In genomic region chr20:63534427-63534830, GRCh38 we compare ENCODE assay signal across 20 cellular contexts. TPM values are rescaled to one million over a fixed set of nuclear protein-coding genes. Genes with fewer than 3 reads are reported as not detected.
A peak's percentile ranks its signal among the peaks of the same experiment; 100 is the strongest.
DNase-seq lines count a peak whose midpoint lies in the region; ATAC-seq and TF ChIP-seq lines count a peak whose summit lies in the region.
"Had no signal": no experiment of that assay in that cellular context is flagged by ENCODE, and none has a peak within 500 bp of the region (broad histone marks: within the 10 kb centered on the region; RNA-seq: fewer than 3 reads in every experiment).

No MANE protein-coding gene starts in this region.

- H3K9me3 Mint-ChIP-seq in activated CD4-positive, alpha-beta T cell treated with anti-CD3 and anti-CD28 coated beads, Interleukin-2, amount 10 ng/mL, durations not matched to agents 7 days and 5 days = no peaks in the 10 kb centered on the region
- H3K9me3 Mint-ChIP-seq in activated B cell treated with CpG ODN at 0.5 μM for 24 hours = no peaks in the 10 kb centered on the region
- H3K9me3 Mint-ChIP-seq: CD4-positive, alpha-beta T cell; stimulated activated naive B cell treated with anti-CD40 and anti-IgM and Interleukin-4, amounts not matched to agents 10 μg/mL and 1 μg/mL and 100 μg/mL, for 72 hours; type B pancreatic cell had no signal

- H3K27me3 Mint-ChIP-seq in activated CD4-positive, alpha-beta T cell treated with anti-CD3 and anti-CD28 coated beads, Interleukin-2, amount 10 ng/mL, durations not matched to agents 7 days and 5 days = no peaks in the 10 kb centered on the region
- no peaks in the 10 kb centered on the region for H3K27me3 Mint-ChIP-seq in activated B cell treated with CpG ODN at 0.5 μM for 24 hours
- H3K27me3 Mint-ChIP-seq: CD4-positive, alpha-beta T cell; stimulated activated naive B cell treated with anti-CD40 and anti-IgM and Interleukin-4, amounts not matched to agents 10 μg/mL and 1 μg/mL and 100 μg/mL, for 72 hours; type B pancreatic cell had no signal

- no peaks in the 10 kb centered on the region for H3K36me3 Mint-ChIP-seq in activated CD4-positive, alpha-beta T cell treated with anti-CD3 and anti-CD28 coated beads, Interleukin-2, amount 10 ng/mL, durations not matched to agents 7 days and 5 days (ENCODE audit: low read depth)
- H3K36me3 Mint-ChIP-seq in activated B cell treated with CpG ODN at 0.5 μM for 24 hours (ENCODE audit: low read depth) = no peaks in the 10 kb centered on the region
- H3K36me3 Mint-ChIP-seq: stimulated activated naive B cell treated with anti-CD40 and anti-IgM and Interleukin-4, amounts not matched to agents 10 μg/mL and 1 μg/mL and 100 μg/mL, for 72 hours; type B pancreatic cell had no signal

- TF ChIP-seq POLR2A in esophagus muscularis mucosa (IDR thresholded peaks at IDR 0.05; ENCODE audit: low read depth) = no peak

- peaks cover 14% of the 10 kb centered on the region for H3K27me3 ChIP-seq in rectal smooth muscle tissue (ENCODE audit: control insufficient read depth, insufficient read depth, low read length)
- peaks cover 0 to 84% (median 23%) of the 10 kb centered on the region in 4 donors for H3K27me3 ChIP-seq in esophagus muscularis mucosa
- H3K27me3 ChIP-seq: brain microvascular endothelial cell, ovary had no signal

- intact Hi-C loops in activated B cell treated with CpG ODN at 0.5 μM for 24 hours (cut with micrococcal nuclease) (no loop called here), esophagus muscularis mucosa (cut with DNase I) (loop anchor here (10.0 kb wide), 1 partner anchor 120 kb away; the partner anchor contains the start of genes RTEL1 and STMN3)

- 54% methylated on average over 8 of the region's 12 CpGs for WGBS in esophagus muscularis mucosa

- H3K9me3 ChIP-seq in esophagus muscularis mucosa = no peaks in the 10 kb centered on the region
- H3K9me3 ChIP-seq: ovary had no signal

- DNase-seq in activated CD4-positive, alpha-beta T cell treated with anti-CD3 and anti-CD28 coated beads, Interleukin-2, amount 10 ng/mL, durations not matched to agents 7 days and 5 days = peak; percentile 5
- no peak for DNase-seq in activated CD4-positive, alpha-beta T cell treated with anti-CD3 and anti-CD28 coated beads, Interleukin-2, amount 50 U/mL, for 48 hours
- DNase-seq in activated B cell treated with CpG ODN at 0.5 μM for 24 hours (peak; percentile 15), esophagus muscularis mucosa (ENCODE audit: extremely low spot score) (no peak), activated gamma-delta T cell (lab: John Stamatoyannopoulos, UW) (no peak)
- DNase-seq: activated CD4-positive, CD25-positive, alpha-beta regulatory T cell; activated naive CD4-positive, alpha-beta T cell treated with Interleukin-2 at 50 U/mL for 16 hours; brain microvascular endothelial cell; CD4-positive, alpha-beta T cell; hippocampal formation; KG1; NCI-H1105 treated with DMSO at 0.1 percent for 48 hours; NCI-H2171 had no signal

- H3K27ac Mint-ChIP-seq in activated CD4-positive, alpha-beta T cell treated with anti-CD3 and anti-CD28 coated beads, Interleukin-2, amount 10 ng/mL, durations not matched to agents 7 days and 5 days = no peak overlapping the region
- H3K27ac Mint-ChIP-seq in activated B cell treated with CpG ODN at 0.5 μM for 24 hours = no peak overlapping the region
- H3K27ac Mint-ChIP-seq: CD4-positive, alpha-beta T cell; stimulated activated naive B cell treated with anti-CD40 and anti-IgM and Interleukin-4, amounts not matched to agents 10 μg/mL and 1 μg/mL and 100 μg/mL, for 72 hours; type B pancreatic cell had no signal

- H3K9ac ChIP-seq in rectal smooth muscle tissue (ENCODE audit: low read length) = no peak overlapping the region

- ATAC-seq in activated B cell treated with CpG ODN at 0.5 μM for 24 hours (ENCODE audit: low read depth) = no peak
- ATAC-seq: stimulated activated naive B cell treated with anti-CD40 and anti-IgM and Interleukin-4, amounts not matched to agents 10 μg/mL and 1 μg/mL and 100 μg/mL, for 72 hours had no signal

- H3K4me1 ChIP-seq in rectal smooth muscle tissue (ENCODE audit: control insufficient read depth, insufficient read depth, low read length) = no peaks in the 10 kb centered on the region
- peaks cover 16 to 34% (median 27%) of the 10 kb centered on the region in 4 donors for H3K4me1 ChIP-seq in esophagus muscularis mucosa

- POLR2A ChIA-PET in activated CD4-positive, alpha-beta T cell treated with anti-CD3 and anti-CD28 coated beads, Interleukin-2, amount 10 ng/mL, durations not matched to agents 7 days and 5 days (lab: Charles Lee) = no interaction called here
- POLR2A ChIA-PET in activated B cell treated with CpG ODN at 0.5 μM for 24 hours (lab: Charles Lee) = interaction anchor here (10.6 kb wide), 1 partner anchor 12 kb away, joined by 179 read pairs; the partner anchor contains the start of gene PPDPF

- peaks cover 12% of the 10 kb centered on the region for H3K4me1 Mint-ChIP-seq in activated CD4-positive, alpha-beta T cell treated with anti-CD3 and anti-CD28 coated beads, Interleukin-2, amount 10 ng/mL, durations not matched to agents 7 days and 5 days
- H3K4me1 Mint-ChIP-seq in activated B cell treated with CpG ODN at 0.5 μM for 24 hours = peaks cover 18% of the 10 kb centered on the region

- no peaks in the 10 kb centered on the region for H3K36me3 ChIP-seq in rectal smooth muscle tissue (ENCODE audit: control insufficient read depth, insufficient read depth, low read length)
- no peaks in the 10 kb centered on the region for H3K36me3 ChIP-seq in esophagus muscularis mucosa
- H3K36me3 ChIP-seq: brain microvascular endothelial cell, ovary had no signal

- H3K27ac ChIP-seq in rectal smooth muscle tissue (ENCODE audit: low read depth, low read length) (no peak overlapping the region), esophagus muscularis mucosa (replicated peaks in 1 of 4) (no peak overlapping the region)
- H3K27ac ChIP-seq: brain microvascular endothelial cell, HL-60, ovary had no signal

- H3K4me3 ChIP-seq in rectal smooth muscle tissue (ENCODE audit: low read length) (peak overlapping the region; percentile 36), esophagus muscularis mucosa (no peak overlapping the region)
- H3K4me3 ChIP-seq: dorsolateral prefrontal cortex, ovary had no signal

- no peak for TF ChIP-seq EP300 in esophagus muscularis mucosa (IDR thresholded peaks at IDR 0.05)

- CTCF ChIA-PET in activated CD4-positive, alpha-beta T cell treated with anti-CD3 and anti-CD28 coated beads, Interleukin-2, amount 10 ng/mL, durations not matched to agents 7 days and 5 days (lab: Charles Lee) = interaction anchor here (0.6 to 1.3 kb wide), 2 partner anchors 13 to 336 kb away, joined by 3 to 4 read pairs; partner anchors contain the start of gene PPDPF
- CTCF ChIA-PET in activated B cell treated with CpG ODN at 0.5 μM for 24 hours (lab: Charles Lee) = no interaction called here

- H3K4me3 Mint-ChIP-seq in activated CD4-positive, alpha-beta T cell treated with anti-CD3 and anti-CD28 coated beads, Interleukin-2, amount 10 ng/mL, durations not matched to agents 7 days and 5 days = no peak overlapping the region
- H3K4me3 Mint-ChIP-seq in activated B cell treated with CpG ODN at 0.5 μM for 24 hours = no peak overlapping the region
- H3K4me3 Mint-ChIP-seq: CD4-positive, alpha-beta T cell; stimulated activated naive B cell treated with anti-CD40 and anti-IgM and Interleukin-4, amounts not matched to agents 10 μg/mL and 1 μg/mL and 100 μg/mL, for 72 hours; type B pancreatic cell had no signal

- TF ChIP-seq CTCF in activated B cell treated with CpG ODN at 0.5 μM for 24 hours (IDR thresholded peaks at IDR 0.05) (no peak), esophagus muscularis mucosa (IDR thresholded peaks at IDR 0.05) (no peak)

RNA-seq across cellular contexts. Expression of gene PTK6, which starts 2.7 kb away (rescaled TPM):
- under 1 TPM; 0.71 to 0.74 TPM for total RNA-seq in activated CD4-positive, alpha-beta T cell treated with anti-CD3 and anti-CD28 coated beads, Interleukin-2, amount 10 ng/mL, durations not matched to agents 7 days and 5 days
- total RNA-seq in activated B cell treated with CpG ODN at 0.5 μM for 24 hours (0.49 and 0.69 TPM in 2 replicates), esophagus muscularis mucosa (1 to 10 TPM in 1 of 4 donors, under 1 TPM in 3; 0.06 to 1.2 (median 0.23) TPM)

RNA-seq across cellular contexts. Expression of gene SRMS, which starts 13.1 kb away (rescaled TPM):
- total RNA-seq in activated CD4-positive, alpha-beta T cell treated with anti-CD3 and anti-CD28 coated beads, Interleukin-2, amount 10 ng/mL, durations not matched to agents 7 days and 5 days = not detected
- total RNA-seq in activated B cell treated with CpG ODN at 0.5 μM for 24 hours = 0.16 TPM in 1 of 2 replicates, not detected in the other
- not detected for total RNA-seq in esophagus muscularis mucosa
- total RNA-seq: CD4-positive, alpha-beta T cell; dorsolateral prefrontal cortex; mucosa of gallbladder; ovary had no signal

RNA-seq across cellular contexts. Expression of gene PPDPF, which starts 13.9 kb away (rescaled TPM):
- 100 to 1,000 TPM; 167 to 193 TPM for total RNA-seq in activated CD4-positive, alpha-beta T cell treated with anti-CD3 and anti-CD28 coated beads, Interleukin-2, amount 10 ng/mL, durations not matched to agents 7 days and 5 days
- total RNA-seq in activated B cell treated with CpG ODN at 0.5 μM for 24 hours = 170 and 172 TPM in 2 replicates
- total RNA-seq in esophagus muscularis mucosa = 100 to 1,000 TPM; 150 to 291 (median 270) TPM

RNA-seq across cellular contexts. Expression of gene FNDC11, which starts 19.5 kb away (rescaled TPM):
- under 1 TPM; 0.15 to 0.57 TPM for total RNA-seq in activated CD4-positive, alpha-beta T cell treated with anti-CD3 and anti-CD28 coated beads, Interleukin-2, amount 10 ng/mL, durations not matched to agents 7 days and 5 days
- 0.78 and 1.3 TPM in 2 replicates for total RNA-seq in activated B cell treated with CpG ODN at 0.5 μM for 24 hours
- under 1 TPM; 0.23 to 0.83 (median 0.44) TPM for total RNA-seq in esophagus muscularis mucosa

RNA-seq across cellular contexts. Expression of gene EEF1A2, which starts 35.5 kb away (rescaled TPM):
- total RNA-seq in activated CD4-positive, alpha-beta T cell treated with anti-CD3 and anti-CD28 coated beads, Interleukin-2, amount 10 ng/mL, durations not matched to agents 7 days and 5 days = under 1 TPM; 0.12 to 0.17 TPM
- 1.2 and 1.6 TPM in 2 replicates for total RNA-seq in activated B cell treated with CpG ODN at 0.5 μM for 24 hours
- 10 to 100 TPM in 1 of 4 donors, 1 to 10 TPM in 3; 1.7 to 17.8 (median 7.4) TPM for total RNA-seq in esophagus muscularis mucosa

Comparison
In these comparisons a context has a peak if more than half of its experiments do, and no peak if none do; other contexts are left out.
1. DNase-seq: peak in activated CD4-positive, alpha-beta T cell treated with anti-CD3 and anti-CD28 coated beads, Interleukin-2, amount 10 ng/mL, durations not matched to agents 7 days and 5 days (single experiment) and activated B cell treated with CpG ODN at 0.5 μM for 24 hours (single experiment); none in activated CD4-positive, alpha-beta T cell treated with anti-CD3 and anti-CD28 coated beads, Interleukin-2, amount 50 U/mL, for 48 hours (0 of 2), esophagus muscularis mucosa (single experiment) and activated gamma-delta T cell (single experiment).